In genomic region chrX:14029039-14029424, GRCh38 we compare ENCODE assay signal across 8 cellular contexts. TPM values are rescaled to one million over a fixed set of nuclear protein-coding genes. Genes with fewer than 3 reads are reported as not detected.
A peak's percentile ranks its signal among the peaks of the same experiment; 100 is the strongest.
DNase-seq lines count a peak whose midpoint lies in the region; ATAC-seq, FAIRE-seq and TF ChIP-seq lines count a peak whose summit lies in the region.

No MANE protein-coding gene starts in this region.

- no peak for FAIRE-seq in D721Med (lab: Jason Lieb, UNC)

- DNase-seq in Daoy (ENCODE audit: low read depth) (peak; percentile 3), NCI-H748 treated with DMSO at 0.1 percent for 48 hours (lab: John Stamatoyannopoulos, UW) (peak; percentile 32), dermis blood vessel endothelial cell (peak; percentile 3), dedifferentiated amniotic fluid mesenchymal stem cell (ENCODE audit: extremely low spot score) (no peak), D721Med (ENCODE audit: insufficient read length, low spot score) (no peak), epidermal melanocyte (ENCODE audit: insufficient read length, low spot score) (no peak), NOMO-1 treated with DMSO at 0.1 percent for 48 hours (lab: John Stamatoyannopoulos, UW; ENCODE audit: unreplicated experiment) (no peak)
- no peak for DNase-seq in natural killer cell treated with Interleukin-12 subunit alpha and Interleukin-12 subunit beta and Interleukin-15 and Interleukin-18, amount 100 ng/mL, for 72 hours (ENCODE audit: low spot score)

- H3K4me3 Mint-ChIP-seq in natural killer cell treated with Interleukin-12 subunit alpha and Interleukin-12 subunit beta and Interleukin-15 and Interleukin-18, amount 100 ng/mL, for 72 hours = peak overlapping the region; percentile 94

- ATAC-seq in natural killer cell treated with Interleukin-12 subunit alpha and Interleukin-12 subunit beta and Interleukin-15 and Interleukin-18, amount 100 ng/mL, for 72 hours = no peak

- peaks cover 26 to 30% of the 10 kb centered on the region in 2 donors for H3K4me1 Mint-ChIP-seq in natural killer cell treated with Interleukin-12 subunit alpha and Interleukin-12 subunit beta and Interleukin-15 and Interleukin-18, amount 100 ng/mL, for 72 hours (ENCODE audit: low read depth in 2 of 2)

- H3K9me3 Mint-ChIP-seq in natural killer cell treated with Interleukin-12 subunit alpha and Interleukin-12 subunit beta and Interleukin-15 and Interleukin-18, amount 100 ng/mL, for 72 hours = no peaks in the 10 kb centered on the region

- peaks cover 0 to 4% of the 10 kb centered on the region in 2 donors for H3K27me3 Mint-ChIP-seq in natural killer cell treated with Interleukin-12 subunit alpha and Interleukin-12 subunit beta and Interleukin-15 and Interleukin-18, amount 100 ng/mL, for 72 hours

- H3K27ac Mint-ChIP-seq in natural killer cell treated with Interleukin-12 subunit alpha and Interleukin-12 subunit beta and Interleukin-15 and Interleukin-18, amount 100 ng/mL, for 72 hours = peak overlapping the region; percentile 91 to 93

- no peaks in the 10 kb centered on the region for H3K36me3 Mint-ChIP-seq in natural killer cell treated with Interleukin-12 subunit alpha and Interleukin-12 subunit beta and Interleukin-15 and Interleukin-18, amount 100 ng/mL, for 72 hours

- no peak for TF ChIP-seq CTCF in D721Med (IDR thresholded peaks at IDR 0.05; ENCODE audit: insufficient read depth, missing control alignments)

RNA-seq across cellular contexts. Expression of gene GEMIN8, which starts 0.7 kb away (rescaled TPM):
- 3.1 and 6.9 TPM in 2 replicates for total RNA-seq in Daoy (2014; rRNA removed; shearing (Covaris generic))
- 11.4 and 12.8 TPM in 2 replicates for total RNA-seq in dermis blood vessel endothelial cell
- 10 to 100 TPM; 21.7 to 24.4 TPM for total RNA-seq in natural killer cell treated with Interleukin-12 subunit alpha and Interleukin-12 subunit beta and Interleukin-15 and Interleukin-18, amount 100 ng/mL, for 72 hours

Comparison
In these comparisons a context has a peak if more than half of its experiments do, and no peak if none do; other contexts are left out.
1. DNase-seq: peak in Daoy (single experiment), NCI-H748 treated with DMSO at 0.1 percent for 48 hours (single experiment) and dermis blood vessel endothelial cell (single experiment); none in natural killer cell treated with Interleukin-12 subunit alpha and Interleukin-12 subunit beta and Interleukin-15 and Interleukin-18, amount 100 ng/mL, for 72 hours (single experiment), dedifferentiated amniotic fluid mesenchymal stem cell (single experiment), D721Med (single experiment), epidermal melanocyte (single experiment) and NOMO-1 treated with DMSO at 0.1 percent for 48 hours (single experiment).